32 cellular contexts compared by ENCODE assay signal in genomic region chr2:31561823-31562222, GRCh38. TPM values are rescaled to one million over a fixed set of nuclear protein-coding genes. Genes with fewer than 3 reads are reported as not detected.
"Had no signal": no experiment of that assay in that cellular context is flagged by ENCODE, and none has a peak within 500 bp of the region (broad histone marks: within the 10 kb centered on the region; RNA-seq: fewer than 3 reads in every experiment).

No MANE protein-coding gene starts in this region.

- H3K27ac ChIP-seq: PC-9, RWPE1, SJCRH30, SK-N-MC had no signal

- DNase-seq: Kasumi-1, KG1, MM.1S, MV-4-11, NCI-H1092, NCI-H1105, NCI-H1417 treated with DMSO at 0.1 percent for 48 hours, NCI-H1436 treated with DMSO at 0.1 percent for 48 hours, NCI-H1694 treated with DMSO at 0.1 percent for 48 hours, NCI-H187 treated with DMSO at 0.1 percent for 48 hours, NCI-H2029, NCI-H2081, NCI-H2171 treated with DMSO at 0.1 percent for 48 hours, NCI-H2227 treated with DMSO at 0.1 percent for 48 hours, NCI-H345, NCI-H446, NCI-H510A treated with DMSO at 0.1 percent for 48 hours, NCI-H524 treated with DMSO at 0.1 percent for 48 hours, NCI-H526 treated with DMSO at 0.1 percent for 48 hours, NCI-H774, PC-9, SHP77, SIG-M5, SJCRH30 had no signal

- H3K4me3 ChIP-seq: PC-9, SJCRH30, SK-N-MC had no signal

- ATAC-seq: Panc1, Right ventricle myocardium inferior, SK-N-SH treated with all-trans-retinoic acid at 6 μM for 48 hours had no signal

- H3K36me3 ChIP-seq: SJCRH30 had no signal

- H3K9me3 ChIP-seq: SJCRH30 had no signal

- H3K4me1 ChIP-seq: SJCRH30 had no signal

RNA-seq across cellular contexts. Expression of gene SRD5A2, which starts 18.9 kb away (rescaled TPM):
- total RNA-seq: MCF 10A, PC-9, Right ventricle myocardium inferior, RPMI7951, SK-MEL-5 had no signal
